Comparison of ENCODE assay signal across 8 cellular contexts in the genomic region with DNA sequence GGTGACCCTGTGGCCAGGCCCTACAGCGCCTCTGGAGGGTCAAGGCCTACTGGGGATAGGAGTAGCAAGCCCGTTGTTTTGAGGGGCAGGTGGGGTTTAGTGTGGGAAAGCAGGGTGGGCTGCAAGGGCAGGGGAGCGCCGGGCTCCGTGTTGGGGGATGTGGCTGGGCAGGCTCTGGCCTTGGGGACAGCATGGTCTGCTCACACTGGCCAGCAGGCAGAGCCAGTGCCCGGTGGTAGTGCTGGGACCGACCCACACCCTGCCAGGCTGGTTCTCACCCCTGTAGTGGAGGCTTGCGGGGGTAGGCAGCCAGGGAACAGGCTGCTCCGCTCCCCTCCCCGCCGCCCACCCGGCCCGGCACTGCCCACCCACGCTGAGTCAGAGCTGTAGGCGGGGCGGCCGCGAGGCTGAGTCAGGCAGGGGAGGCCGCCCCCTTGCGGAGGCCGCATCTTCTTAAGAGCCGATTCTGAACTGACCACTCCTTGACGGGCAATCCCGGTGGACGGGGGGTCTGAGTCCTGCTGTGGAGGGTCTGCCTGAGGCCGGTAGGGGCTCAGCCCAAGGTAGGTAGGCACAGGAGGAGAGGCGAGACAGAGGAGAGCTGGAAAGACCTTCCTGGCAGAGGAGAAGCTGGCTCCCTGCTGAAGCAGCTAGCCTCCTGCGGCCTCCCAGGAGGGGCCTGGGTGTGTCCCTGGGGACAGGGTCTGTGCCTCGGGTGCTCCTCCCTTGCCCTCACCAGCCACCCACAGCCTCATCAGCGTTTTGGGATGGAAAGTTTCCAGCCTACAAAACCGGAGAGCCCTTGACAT.
DNase-seq lines count a peak whose midpoint lies in the region; ATAC-seq, FAIRE-seq and TF ChIP-seq lines count a peak whose summit lies in the region.

No MANE protein-coding gene starts in this region.

- DNase-seq in GOT3 (lab: John Stamatoyannopoulos, UW) (peak; percentile 39), SK-N-MC (ENCODE audit: low read depth, low spot score) (no peak), astrocyte (ENCODE audit: low read depth) (peak; percentile 72), right cardiac atrium (peak; percentile 85 to 95 (median 91)), retinal pigment epithelial cell (ENCODE audit: low read depth) (peak; percentile 71)

- no peaks in the 10 kb centered on the region for H3K36me3 ChIP-seq in SK-N-MC (ENCODE audit: insufficient read depth, low read length)
- H3K36me3 ChIP-seq in astrocyte (ENCODE audit: insufficient read depth, low read length): no peaks in the 10 kb centered on the region

- H3K27ac ChIP-seq in SK-N-MC: 0 out of 2 replicates have a peak overlapping the region, but pooled peaks have one; percentile 20
- H3K27ac ChIP-seq in astrocyte (ENCODE audit: low read depth, low read length): peak overlapping the region; percentile 89
- H3K27ac ChIP-seq in right cardiac atrium (ENCODE audit: low read length): no peak overlapping the region

- H3K4me3 Mint-ChIP-seq in astrocyte (ENCODE audit: unreplicated experiment): no peak overlapping the region

- no peak for FAIRE-seq in astrocyte (lab: Jason Lieb, UNC)

- peaks cover 27% of the 10 kb centered on the region for H4K20me1 ChIP-seq in astrocyte (ENCODE audit: insufficient read depth, low read length)

- ATAC-seq in right cardiac atrium (peak; percentile 67 to 71), GM21381 (IDR thresholded peaks at IDR 0.05; ENCODE audit: unreplicated experiment) (no peak), HG02870 (IDR thresholded peaks at IDR 0.05; ENCODE audit: unreplicated experiment) (no peak), GM19455 (IDR thresholded peaks at IDR 0.05; ENCODE audit: unreplicated experiment) (no peak)

- peaks cover 50% of the 10 kb centered on the region for H3K4me1 ChIP-seq in astrocyte (ENCODE audit: insufficient read depth, low read length)
- no peaks in the 10 kb centered on the region for H3K4me1 ChIP-seq in right cardiac atrium (ENCODE audit: control insufficient read depth, insufficient read depth, low read length)

- peak overlapping the region; percentile 48 for H3K9ac ChIP-seq in SK-N-MC (ENCODE audit: insufficient read length)
- peak overlapping the region; percentile 87 for H3K9ac ChIP-seq in astrocyte (ENCODE audit: low read length)

- H3K27me3 ChIP-seq in astrocyte (ENCODE audit: insufficient read depth, low read length) (no peaks in the 10 kb centered on the region), right cardiac atrium (ENCODE audit: control insufficient read depth, insufficient read depth) (no peaks in the 10 kb centered on the region)

- H3K36me3 Mint-ChIP-seq in astrocyte (ENCODE audit: low read depth, unreplicated experiment): peaks cover 3% of the 10 kb centered on the region

- peaks cover 30% of the 10 kb centered on the region for H3K4me1 Mint-ChIP-seq in astrocyte (ENCODE audit: low read depth, unreplicated experiment)

- no peaks in the 10 kb centered on the region for H3K9me3 Mint-ChIP-seq in astrocyte (ENCODE audit: unreplicated experiment)

- 23% methylated on average over 31 of the region's 31 CpGs for WGBS in right cardiac atrium

- H3K27ac Mint-ChIP-seq in astrocyte (ENCODE audit: unreplicated experiment): peak overlapping the region; percentile 91

- H3K27me3 Mint-ChIP-seq in astrocyte (ENCODE audit: low read depth, unreplicated experiment): no peaks in the 10 kb centered on the region

- H3K79me2 ChIP-seq in astrocyte (ENCODE audit: insufficient read depth, low read length): no peaks in the 10 kb centered on the region

- peak; percentile 33 for TF ChIP-seq CTCF in astrocyte (IDR thresholded peaks at IDR 0.05; ENCODE audit: insufficient read depth, low read depth, low read length)
- peak; percentile 74 for TF ChIP-seq CTCF in retinal pigment epithelial cell (conservative IDR thresholded peaks at IDR 0.05; ENCODE audit: low read depth, low read length)

- H3K4me2 ChIP-seq in astrocyte (ENCODE audit: low read length): peak overlapping the region; percentile 83

- peak overlapping the region; percentile 59 for H2AFZ ChIP-seq in astrocyte (ENCODE audit: low read depth, low read length)

- intact Hi-C loops in right cardiac atrium (cut with DNase I): loop anchor here in 2 of 4 donors (5.0 kb wide), 2 partner anchors 70 to 75 kb away; no protein-coding TSS in a partner anchor

- H3K4me3 ChIP-seq in SK-N-MC (peak overlapping the region; percentile 42), astrocyte (ENCODE audit: insufficient read depth, low read depth, low read length) (peak overlapping the region; percentile 38), right cardiac atrium (ENCODE audit: low read length) (no peak overlapping the region), retinal pigment epithelial cell (ENCODE audit: low read length) (peak overlapping the region; percentile 25)

- H3K9me3 ChIP-seq in SK-N-MC (ENCODE audit: low read depth, low read length): no peaks in the 10 kb centered on the region
- H3K9me3 ChIP-seq in astrocyte (ENCODE audit: insufficient read depth, low read depth, low read length): no peaks in the 10 kb centered on the region
- H3K9me3 ChIP-seq in right cardiac atrium (ENCODE audit: control insufficient read depth, low read length): no peaks in the 10 kb centered on the region

Comparison
In these comparisons a context has a peak if more than half of its experiments do, and no peak if none do; other contexts are left out.
1. ATAC-seq: peak in right cardiac atrium (2 of 2); none in GM21381 (single experiment), HG02870 (single experiment) and GM19455 (single experiment).